Comparison of ENCODE assay signal across 23 cellular contexts in genomic region chr14:105685003-105685402, GRCh38.
DNase-seq lines count a peak whose midpoint lies in the region; ATAC-seq and TF ChIP-seq lines count a peak whose summit lies in the region.
"Had no signal": no experiment of that assay in that cellular context is flagged by ENCODE, and none has a peak within 500 bp of the region (broad histone marks: within the 10 kb centered on the region; RNA-seq: fewer than 3 reads in every experiment).

No MANE protein-coding gene starts in this region.

- H3K27ac ChIP-seq in CD8-positive, alpha-beta T cell (ENCODE audit: low read depth, low read length), result no peak overlapping the region
- no peak overlapping the region for H3K27ac ChIP-seq in heart right ventricle
- H3K27ac ChIP-seq in effector memory CD4-positive, alpha-beta T cell (ENCODE audit: insufficient read depth, low read length, poor library complexity, severe bottlenecking), result no peak overlapping the region
- H3K27ac ChIP-seq: adrenal gland, hepatocyte, left ventricle myocardium inferior, ovary, vagina had no signal

- no peak for ATAC-seq in CD8-positive, alpha-beta T cell
- ATAC-seq in memory B cell (ENCODE audit: low read depth) (no peak), heart right ventricle (no peak)
- ATAC-seq: PC-3 had no signal

- H3K36me3 Mint-ChIP-seq in CD8-positive, alpha-beta T cell, result no peaks in the 10 kb centered on the region
- peaks cover 2% of the 10 kb centered on the region for H3K36me3 Mint-ChIP-seq in IgD-negative memory B cell
- H3K36me3 Mint-ChIP-seq in activated T-helper 1 cell treated with anti-CD3 and anti-CD28 coated beads, Interleukin-12 subunit alpha, Interleukin-12 subunit beta, Interleukin-2, Interleukin-4 antibody, amounts not matched to agents 30 ng/mL and 10 ng/mL and 1 ng/mL, durations not matched to agents 14 hours and 24 hours and 36 hours (ENCODE audit: low read depth), result no peaks in the 10 kb centered on the region
- peaks cover 4% of the 10 kb centered on the region for H3K36me3 Mint-ChIP-seq in memory B cell
- H3K36me3 Mint-ChIP-seq: CD14-positive monocyte had no signal

- no peak overlapping the region for H3K4me3 Mint-ChIP-seq in CD8-positive, alpha-beta T cell
- H3K4me3 Mint-ChIP-seq in IgD-negative memory B cell, result peak overlapping the region; percentile 30 to 81 (median 62)
- no peak overlapping the region for H3K4me3 Mint-ChIP-seq in activated T-helper 1 cell treated with anti-CD3 and anti-CD28 coated beads, Interleukin-12 subunit alpha, Interleukin-12 subunit beta, Interleukin-2, Interleukin-4 antibody, amounts not matched to agents 30 ng/mL and 10 ng/mL and 1 ng/mL, durations not matched to agents 14 hours and 24 hours and 36 hours
- peak overlapping the region; percentile 61 for H3K4me3 Mint-ChIP-seq in memory B cell
- H3K4me3 Mint-ChIP-seq: brain, CD14-positive monocyte, nephron had no signal

- POLR2A ChIA-PET in CD8-positive, alpha-beta T cell (lab: Charles Lee), result no interaction called here

- no peak for TF ChIP-seq CTCF in CD8-positive, alpha-beta T cell (IDR thresholded peaks at IDR 0.05)
- TF ChIP-seq CTCF in heart right ventricle (IDR thresholded peaks at IDR 0.05), result no peak

- 87 to 90% methylated on average over 2 of the region's 2 CpGs for WGBS in heart right ventricle, 2 donors

- peak overlapping the region; percentile 6 for H3K27ac Mint-ChIP-seq in CD8-positive, alpha-beta T cell
- H3K27ac Mint-ChIP-seq in IgD-negative memory B cell (peak overlapping the region; percentile 91 to 98 (median 96)), memory B cell (peak overlapping the region; percentile 96)
- H3K27ac Mint-ChIP-seq in activated T-helper 1 cell treated with anti-CD3 and anti-CD28 coated beads, Interleukin-12 subunit alpha, Interleukin-12 subunit beta, Interleukin-2, Interleukin-4 antibody, amounts not matched to agents 30 ng/mL and 10 ng/mL and 1 ng/mL, durations not matched to agents 14 hours and 24 hours and 36 hours, result peak overlapping the region; percentile 4
- H3K27ac Mint-ChIP-seq: brain, nephron had no signal

- H3K9me3 ChIP-seq in CD8-positive, alpha-beta T cell (ENCODE audit: low read length), result no peaks in the 10 kb centered on the region
- H3K9me3 ChIP-seq in heart right ventricle, result no peaks in the 10 kb centered on the region
- no peaks in the 10 kb centered on the region for H3K9me3 ChIP-seq in effector memory CD4-positive, alpha-beta T cell (ENCODE audit: control insufficient read depth, low read length)
- H3K9me3 ChIP-seq: adrenal gland, left ventricle myocardium inferior, ovary, vagina had no signal

- H3K36me3 ChIP-seq in CD8-positive, alpha-beta T cell (ENCODE audit: insufficient read depth, low read length), result no peaks in the 10 kb centered on the region
- no peaks in the 10 kb centered on the region for H3K36me3 ChIP-seq in heart right ventricle
- H3K36me3 ChIP-seq in effector memory CD4-positive, alpha-beta T cell (ENCODE audit: control insufficient read depth, insufficient read depth, low read length), result no peaks in the 10 kb centered on the region
- H3K36me3 ChIP-seq: adrenal gland, left ventricle myocardium inferior, ovary, vagina had no signal

- H3K9me3 Mint-ChIP-seq in CD8-positive, alpha-beta T cell, result no peaks in the 10 kb centered on the region
- no peaks in the 10 kb centered on the region for H3K9me3 Mint-ChIP-seq in IgD-negative memory B cell
- peaks cover 12% of the 10 kb centered on the region for H3K9me3 Mint-ChIP-seq in activated T-helper 1 cell treated with anti-CD3 and anti-CD28 coated beads, Interleukin-12 subunit alpha, Interleukin-12 subunit beta, Interleukin-2, Interleukin-4 antibody, amounts not matched to agents 30 ng/mL and 10 ng/mL and 1 ng/mL, durations not matched to agents 14 hours and 24 hours and 36 hours
- no peaks in the 10 kb centered on the region for H3K9me3 Mint-ChIP-seq in memory B cell

- H3K4me3 ChIP-seq in CD8-positive, alpha-beta T cell (ENCODE audit: low read depth, low read length), result no peak overlapping the region
- no peak overlapping the region for H3K4me3 ChIP-seq in heart right ventricle
- H3K4me3 ChIP-seq in effector memory CD4-positive, alpha-beta T cell (ENCODE audit: insufficient read depth, low read depth, low read length, poor library complexity, severe bottlenecking), result no peak overlapping the region
- H3K4me3 ChIP-seq: adrenal gland, hepatocyte, left ventricle myocardium inferior, ovary, vagina had no signal

- no peaks in the 10 kb centered on the region for H3K4me1 Mint-ChIP-seq in CD8-positive, alpha-beta T cell (ENCODE audit: low read depth)
- H3K4me1 Mint-ChIP-seq in IgD-negative memory B cell (peaks cover 28 to 30% (median 28%) of the 10 kb centered on the region in 3 donors), memory B cell (peaks cover 48% of the 10 kb centered on the region)
- no peaks in the 10 kb centered on the region for H3K4me1 Mint-ChIP-seq in activated T-helper 1 cell treated with anti-CD3 and anti-CD28 coated beads, Interleukin-12 subunit alpha, Interleukin-12 subunit beta, Interleukin-2, Interleukin-4 antibody, amounts not matched to agents 30 ng/mL and 10 ng/mL and 1 ng/mL, durations not matched to agents 14 hours and 24 hours and 36 hours (ENCODE audit: low read depth)
- H3K4me1 Mint-ChIP-seq: brain, nephron had no signal

- no peaks in the 10 kb centered on the region for H3K4me1 ChIP-seq in CD8-positive, alpha-beta T cell (ENCODE audit: insufficient read depth, low read length)
- no peaks in the 10 kb centered on the region for H3K4me1 ChIP-seq in heart right ventricle
- H3K4me1 ChIP-seq in effector memory CD4-positive, alpha-beta T cell (ENCODE audit: control insufficient read depth, insufficient read depth, low read length, poor library complexity, severe bottlenecking), result no peaks in the 10 kb centered on the region
- H3K4me1 ChIP-seq: adrenal gland, left ventricle myocardium inferior, vagina had no signal

- H3K27me3 Mint-ChIP-seq in CD8-positive, alpha-beta T cell (ENCODE audit: low read depth), result no peaks in the 10 kb centered on the region
- H3K27me3 Mint-ChIP-seq in IgD-negative memory B cell (no peaks in the 10 kb centered on the region), memory B cell (no peaks in the 10 kb centered on the region)
- H3K27me3 Mint-ChIP-seq in activated T-helper 1 cell treated with anti-CD3 and anti-CD28 coated beads, Interleukin-12 subunit alpha, Interleukin-12 subunit beta, Interleukin-2, Interleukin-4 antibody, amounts not matched to agents 30 ng/mL and 10 ng/mL and 1 ng/mL, durations not matched to agents 14 hours and 24 hours and 36 hours (ENCODE audit: insufficient read depth), result no peaks in the 10 kb centered on the region

- intact Hi-C loops in CD8-positive, alpha-beta T cell (cut with DNase I, micrococcal nuclease), result no loop called here
- intact Hi-C loops in activated T-helper 1 cell treated with anti-CD3 and anti-CD28 coated beads, Interleukin-12 subunit alpha, Interleukin-12 subunit beta, Interleukin-2, Interleukin-4 antibody, amounts not matched to agents 30 ng/mL and 10 ng/mL and 1 ng/mL, durations not matched to agents 14 hours and 24 hours and 36 hours (cut with micrococcal nuclease), result no loop called here
- intact Hi-C loops in heart right ventricle (cut with DNase I), result loop anchor here in 2 of 10 donors (10.0 kb wide), 1 partner anchor 120 kb away; no protein-coding TSS in a partner anchor

- H3K27me3 ChIP-seq in CD8-positive, alpha-beta T cell (ENCODE audit: insufficient read depth, low read length), result no peaks in the 10 kb centered on the region
- H3K27me3 ChIP-seq in heart right ventricle, result no peaks in the 10 kb centered on the region
- no peaks in the 10 kb centered on the region for H3K27me3 ChIP-seq in effector memory CD4-positive, alpha-beta T cell (replicated peaks; ENCODE audit: control insufficient read depth, insufficient read depth, low read length, poor library complexity, severe bottlenecking)
- H3K27me3 ChIP-seq: adrenal gland, hepatocyte, ovary, vagina had no signal

- CTCF ChIA-PET in CD8-positive, alpha-beta T cell (lab: Charles Lee), result no interaction called here

- DNase-seq in CD8-positive, alpha-beta T cell, result no peak
- no peak for DNase-seq in activated T-helper 1 cell treated with anti-CD3 and anti-CD28 coated beads, Interleukin-12 subunit alpha, Interleukin-12 subunit beta, Interleukin-2, Interleukin-4 antibody, amounts not matched to agents 30 ng/mL and 10 ng/mL and 1 ng/mL, durations not matched to agents 14 hours and 24 hours and 36 hours (ENCODE audit: low spot score)
- DNase-seq in memory B cell (ENCODE audit: low spot score in 2 of 2) (no peak), heart right ventricle (no peak), superior temporal gyrus (ENCODE audit: extremely low spot score) (no peak)
- no peak for DNase-seq in effector memory CD4-positive, alpha-beta T cell
- DNase-seq: activated CD4-positive, alpha-beta T cell treated with anti-CD3 and anti-CD28 coated beads for 48 hours; adrenal gland; H7; left ventricle myocardium inferior; midbrain; NCI-H1105; ovary; PC-3; SIG-M5; stimulated activated CD4-positive, alpha-beta T cell treated with anti-CD3 and anti-CD28 coated beads, Interleukin-2, amount 100 ng/mL, for 48 hours; stimulated activated naive CD4-positive, alpha-beta T cell had no signal

Comparison
In these comparisons a context has a peak if more than half of its experiments do, and no peak if none do; other contexts are left out.
1. H3K27ac Mint-ChIP-seq: peak in every context shown above with its lines; median percentile 96 in IgD-negative memory B cell; 96 in memory B cell; 6 in CD8-positive, alpha-beta T cell; 4 in activated T-helper 1 cell treated with anti-CD3 and anti-CD28 coated beads, Interleukin-12 subunit alpha, Interleukin-12 subunit beta, Interleukin-2, Interleukin-4 antibody, amounts not matched to agents 30 ng/mL and 10 ng/mL and 1 ng/mL, durations not matched to agents 14 hours and 24 hours and 36 hours.
2. H3K4me3 Mint-ChIP-seq: peak in IgD-negative memory B cell (4 of 4) and memory B cell (single experiment); none in CD8-positive, alpha-beta T cell (single experiment) and activated T-helper 1 cell treated with anti-CD3 and anti-CD28 coated beads, Interleukin-12 subunit alpha, Interleukin-12 subunit beta, Interleukin-2, Interleukin-4 antibody, amounts not matched to agents 30 ng/mL and 10 ng/mL and 1 ng/mL, durations not matched to agents 14 hours and 24 hours and 36 hours (single experiment).